ENCODE assay signal across 29 cellular contexts in the genomic region with DNA sequence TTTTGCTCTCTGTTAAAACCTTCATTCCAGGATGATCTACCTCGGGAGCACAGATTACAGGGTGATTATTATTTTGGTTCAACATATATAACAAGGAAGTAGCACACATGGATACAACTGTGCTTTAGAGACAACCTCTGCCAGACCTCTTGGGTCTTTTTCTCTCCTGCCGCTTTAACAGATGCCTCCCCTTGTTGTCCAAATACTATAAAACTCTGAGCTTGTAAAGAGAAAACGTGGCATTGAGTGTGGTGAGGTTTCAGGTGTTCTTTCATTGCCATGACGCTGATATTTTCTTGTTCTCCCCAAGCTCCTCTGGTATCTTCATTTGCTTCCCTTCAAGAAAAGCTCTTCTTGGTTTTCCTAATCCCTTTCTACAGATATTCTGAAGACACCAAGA.
"Had no signal": no experiment of that assay in that cellular context is flagged by ENCODE, and none has a peak within 500 bp of the region (broad histone marks: within the 10 kb centered on the region; RNA-seq: fewer than 3 reads in every experiment).

No MANE protein-coding gene starts in this region.

- H3K9ac ChIP-seq: SK-N-SH had no signal

- H3K36me3 Mint-ChIP-seq: activated naive CD4-positive, alpha-beta T cell treated with anti-CD3 and anti-CD28 coated beads, Interleukin-2, amount 50 U/mL, for 72 hours had no signal

- H3K9me3 ChIP-seq: body of pancreas had no signal

- H3K4me3 ChIP-seq: ascending aorta, body of pancreas, Peyer's patch, SJCRH30 had no signal

- DNase-seq: activated B cell treated with CpG ODN at 0.5 μM for 24 hours; activated CD4-positive, alpha-beta T cell treated with anti-CD3 and anti-CD28 coated beads for 1 hour; activated CD4-positive, alpha-beta T cell treated with anti-CD3 and anti-CD28 coated beads, Interleukin-2, amount 10 ng/mL, durations not matched to agents 24 days and 14 days; activated CD4-positive, alpha-beta T cell treated with anti-CD3 and anti-CD28 coated beads, Interleukin-2, amount 50 U/mL, for 48 hours; activated CD8-positive, alpha-beta memory T cell treated with anti-CD3 and anti-CD28 coated beads, Interleukin-2, amount 10 ng/mL, durations not matched to agents 7 days and 5 days; activated effector memory CD4-positive, alpha-beta T cell treated with anti-CD3 and anti-CD28 coated beads, Interleukin-2, amount 50 U/mL, for 16 hours; activated naive CD4-positive, alpha-beta T cell treated with Interleukin-2 at 50 U/mL for 16 hours; activated naive CD8-positive, alpha-beta T cell treated with anti-CD3 and anti-CD28 coated beads, Interleukin-2, amount 50 U/mL, for 24 hours; activated T-cell treated with anti-CD3 and anti-CD28 coated beads, Interleukin-2, amount 50 U/mL, for 24 hours; amniotic stem cell; body of pancreas; central memory CD4-positive, alpha-beta T cell; NCI-H1048; NCI-H146; NCI-H1930; NCI-H2171; NCI-H2227 treated with DMSO at 0.1 percent for 48 hours; NCI-H446 treated with DMSO at 0.1 percent for 48 hours; NCI-H524 treated with DMSO at 0.1 percent for 48 hours; NCI-H774; Peyer's patch; Right ventricle myocardium superior; SJCRH30; SK-N-SH; T-helper 1 cell; T-helper 9 cell had no signal

- H3K27ac Mint-ChIP-seq: activated B cell treated with CpG ODN at 0.5 μM for 24 hours; activated CD4-positive, alpha-beta T cell treated with anti-CD3 and anti-CD28 coated beads, Interleukin-2, amount 10 ng/mL, durations not matched to agents 24 days and 14 days; activated naive CD8-positive, alpha-beta T cell treated with anti-CD3 and anti-CD28 coated beads, Interleukin-2, amount 50 U/mL, for 24 hours; activated T-cell treated with anti-CD3 and anti-CD28 coated beads, Interleukin-2, amount 50 U/mL, for 24 hours; activated T-helper 1 cell treated with anti-CD3 and anti-CD28 coated beads, Interleukin-12 subunit alpha, Interleukin-12 subunit beta, Interleukin-2, Interleukin-4 antibody, amounts not matched to agents 30 ng/mL and 10 ng/mL and 1 ng/mL, durations not matched to agents 14 hours and 24 hours and 36 hours had no signal

- H3K9me3 Mint-ChIP-seq: activated B cell treated with CpG ODN at 0.5 μM for 24 hours; activated CD4-positive, alpha-beta T cell treated with anti-CD3 and anti-CD28 coated beads, Interleukin-2, amount 10 ng/mL, durations not matched to agents 24 days and 14 days; activated naive CD4-positive, alpha-beta T cell treated with anti-CD3 and anti-CD28 coated beads, Interleukin-2, amount 50 U/mL, for 72 hours; activated naive CD8-positive, alpha-beta T cell treated with anti-CD3 and anti-CD28 coated beads, Interleukin-2, amount 50 U/mL, for 24 hours; activated T-cell treated with anti-CD3 and anti-CD28 coated beads, Interleukin-2, amount 50 U/mL, for 24 hours; activated T-helper 1 cell treated with anti-CD3 and anti-CD28 coated beads, Interleukin-12 subunit alpha, Interleukin-12 subunit beta, Interleukin-2, Interleukin-4 antibody, amounts not matched to agents 30 ng/mL and 10 ng/mL and 1 ng/mL, durations not matched to agents 14 hours and 24 hours and 36 hours had no signal

- H3K9me2 ChIP-seq: SK-N-SH had no signal

- H3K4me3 Mint-ChIP-seq: activated B cell treated with CpG ODN at 0.5 μM for 24 hours; activated CD4-positive, alpha-beta T cell treated with anti-CD3 and anti-CD28 coated beads, Interleukin-2, amount 10 ng/mL, durations not matched to agents 24 days and 14 days; activated CD8-positive, alpha-beta memory T cell treated with anti-CD3 and anti-CD28 coated beads, Interleukin-2, amount 10 ng/mL, durations not matched to agents 7 days and 5 days; activated naive CD8-positive, alpha-beta T cell treated with anti-CD3 and anti-CD28 coated beads, Interleukin-2, amount 50 U/mL, for 24 hours; activated T-cell treated with anti-CD3 and anti-CD28 coated beads, Interleukin-2, amount 50 U/mL, for 24 hours had no signal

- H3K36me3 ChIP-seq: ascending aorta, Peyer's patch, SJCRH30 had no signal

- H3K27ac ChIP-seq: ascending aorta, body of pancreas, Peyer's patch, SJCRH30 had no signal

- H3K4me2 ChIP-seq: SK-N-SH had no signal

- H3K27me3 Mint-ChIP-seq: activated B cell treated with CpG ODN at 0.5 μM for 24 hours; activated CD4-positive, alpha-beta T cell treated with anti-CD3 and anti-CD28 coated beads, Interleukin-2, amount 10 ng/mL, durations not matched to agents 24 days and 14 days; activated CD8-positive, alpha-beta memory T cell treated with anti-CD3 and anti-CD28 coated beads, Interleukin-2, amount 10 ng/mL, durations not matched to agents 7 days and 5 days; activated naive CD8-positive, alpha-beta T cell treated with anti-CD3 and anti-CD28 coated beads, Interleukin-2, amount 50 U/mL, for 24 hours; activated T-cell treated with anti-CD3 and anti-CD28 coated beads, Interleukin-2, amount 50 U/mL, for 24 hours had no signal

- H3K4me1 ChIP-seq: ascending aorta had no signal

- H3K27me3 ChIP-seq: ascending aorta, body of pancreas, Peyer's patch, SJCRH30 had no signal

- ATAC-seq: activated naive CD4-positive, alpha-beta T cell treated with anti-CD3 and anti-CD28 coated beads, Interleukin-2, amount 50 U/mL, for 72 hours; activated naive CD8-positive, alpha-beta T cell treated with anti-CD3 and anti-CD28 coated beads, Interleukin-2, amount 50 U/mL, for 24 hours; body of pancreas had no signal
